Comparison of ENCODE assay signal across 2 cellular contexts in the genomic region with DNA sequence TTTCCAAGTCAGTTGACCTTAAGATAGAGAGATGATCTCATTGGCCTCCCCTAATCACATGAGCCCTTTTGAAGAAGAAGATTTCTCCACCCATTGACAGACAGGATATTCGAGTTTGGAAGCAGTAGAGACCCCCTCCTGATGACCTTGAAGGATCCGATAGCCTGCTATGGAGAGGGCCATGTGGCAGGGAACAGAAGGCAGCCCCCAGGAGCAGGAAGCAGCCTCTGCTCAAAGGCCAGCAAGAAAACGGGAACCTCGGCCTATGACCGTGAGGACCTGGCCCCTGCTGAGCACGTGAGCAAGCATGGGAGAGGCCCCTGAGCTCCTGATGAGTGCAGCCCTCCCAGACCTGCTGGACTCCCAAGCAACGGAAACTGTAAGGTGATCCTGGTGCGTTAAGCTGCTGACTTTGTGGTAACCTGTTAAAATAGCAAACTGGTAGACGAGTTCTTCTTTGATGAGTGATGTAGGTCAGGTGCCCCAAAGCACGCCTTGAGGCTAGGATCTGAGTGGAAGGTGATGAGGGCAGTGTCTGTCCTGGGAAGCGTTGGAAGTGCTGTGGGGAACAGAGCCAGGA.
A peak's percentile ranks its signal among the peaks of the same experiment; 100 is the strongest.
TF ChIP-seq lines count a peak whose summit lies in the region.

No MANE protein-coding gene starts in this region.

TF ChIP-seq in HCT116, 20 proteins besides CTCF, POLR2A, EP300 and RAD21 (continued from another document):
- TF ChIP-seq POLR2AphosphoS5 (IDR thresholded peaks at IDR 0.05; ENCODE audit: low read depth, low read length), result no peak
- no peak for TF ChIP-seq TCF7L2 (IDR thresholded peaks at IDR 0.05; ENCODE audit: borderline replicate concordance, extremely low read depth, insufficient read depth, insufficient read length)
- no peak for TF ChIP-seq SRF (IDR thresholded peaks at IDR 0.05; ENCODE audit: low read depth)
- TF ChIP-seq ZNF274 (IDR thresholded peaks at IDR 0.05; ENCODE audit: low read depth, low read length), result no peak
- no peak for TF ChIP-seq JUND (IDR thresholded peaks at IDR 0.05)
- no peak for TF ChIP-seq SIN3A (IDR thresholded peaks at IDR 0.05; ENCODE audit: low read depth)
- TF ChIP-seq SP1 (IDR thresholded peaks at IDR 0.05; ENCODE audit: low read depth), result no peak
- TF ChIP-seq FOSL1 (IDR thresholded peaks at IDR 0.05; ENCODE audit: low read depth), result no peak
- no peak for TF ChIP-seq EZH2phosphoT487 (IDR thresholded peaks at IDR 0.05; ENCODE audit: borderline replicate concordance)
- TF ChIP-seq, protein P1, sequence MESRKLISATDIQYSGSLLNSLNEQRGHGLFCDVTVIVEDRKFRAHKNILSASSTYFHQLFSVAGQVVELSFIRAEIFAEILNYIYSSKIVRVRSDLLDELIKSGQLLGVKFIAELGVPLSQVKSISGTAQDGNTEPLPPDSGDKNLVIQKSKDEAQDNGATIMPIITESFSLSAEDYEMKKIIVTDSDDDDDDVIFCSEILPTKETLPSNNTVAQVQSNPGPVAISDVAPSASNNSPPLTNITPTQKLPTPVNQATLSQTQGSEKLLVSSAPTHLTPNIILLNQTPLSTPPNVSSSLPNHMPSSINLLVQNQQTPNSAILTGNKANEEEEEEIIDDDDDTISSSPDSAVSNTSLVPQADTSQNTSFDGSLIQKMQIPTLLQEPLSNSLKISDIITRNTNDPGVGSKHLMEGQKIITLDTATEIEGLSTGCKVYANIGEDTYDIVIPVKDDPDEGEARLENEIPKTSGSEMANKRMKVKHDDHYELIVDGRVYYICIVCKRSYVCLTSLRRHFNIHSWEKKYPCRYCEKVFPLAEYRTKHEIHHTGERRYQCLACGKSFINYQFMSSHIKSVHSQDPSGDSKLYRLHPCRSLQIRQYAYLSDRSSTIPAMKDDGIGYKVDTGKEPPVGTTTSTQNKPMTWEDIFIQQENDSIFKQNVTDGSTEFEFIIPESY (IDR thresholded peaks at IDR 0.05; ENCODE audit: extremely low read depth, insufficient replicate concordance, low read length), result no peak
- TF ChIP-seq REST (IDR thresholded peaks at IDR 0.05; ENCODE audit: low read depth), result no peak

TF ChIP-seq in WTC11, 78 proteins besides CTCF, POLR2A, EP300 and RAD21 (continued from another document):
- TF ChIP-seq USF2 (CRISPR knock-in tag; IDR thresholded peaks at IDR 0.05) (peak; percentile 49; the same call in 1 of the 2 replicates), PRRX2 (CRISPR knock-in tag; IDR thresholded peaks at IDR 0.05) (no peak)
